8 cellular contexts compared by ENCODE assay signal in the genomic region with DNA sequence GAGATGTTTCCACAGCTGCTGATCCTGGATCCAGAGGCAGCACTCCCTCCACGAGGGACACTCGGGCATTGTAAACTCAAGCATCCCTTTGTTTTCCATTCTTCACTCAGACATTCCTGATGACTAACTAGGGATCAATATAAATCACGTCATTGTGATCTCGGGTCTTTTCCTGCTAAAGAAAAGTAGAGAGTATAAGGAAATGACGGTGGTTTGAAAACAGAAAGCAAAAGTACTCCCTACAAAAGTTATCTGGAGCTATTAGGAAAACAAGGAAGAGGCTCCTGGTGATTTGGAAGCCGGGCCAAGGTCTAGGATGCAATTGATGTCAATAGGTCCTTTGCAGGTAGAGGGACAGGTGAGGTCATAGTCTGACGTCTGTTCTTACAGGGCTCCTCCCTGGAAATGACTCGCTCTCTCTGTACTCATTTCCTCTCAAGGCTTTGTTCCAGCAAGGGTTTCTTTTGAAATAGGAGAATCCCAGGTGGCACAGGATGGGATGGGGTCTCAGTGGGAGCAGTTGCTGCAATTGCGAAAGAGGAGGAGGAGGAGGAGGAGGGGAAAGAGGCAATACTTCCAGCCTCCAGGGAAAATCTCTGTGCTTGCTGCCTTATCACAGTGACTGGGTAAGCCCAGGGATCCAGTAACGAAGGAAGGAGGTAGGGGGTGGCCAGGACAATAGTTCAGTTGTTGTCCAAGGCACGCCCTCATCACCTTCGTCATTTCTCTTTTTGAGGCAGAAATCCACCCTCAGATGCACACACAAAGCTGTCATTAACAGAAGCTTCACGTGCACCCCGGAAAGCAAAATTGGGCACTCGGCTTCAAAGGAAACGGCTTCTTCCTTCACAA.
DNase-seq lines count a peak whose midpoint lies in the region; ATAC-seq lines count a peak whose summit lies in the region.

No MANE protein-coding gene starts in this region.

- CTCF ChIA-PET in activated CD8-positive, alpha-beta memory T cell treated with anti-CD3 and anti-CD28 coated beads, Interleukin-2, amount 10 ng/mL, durations not matched to agents 7 days and 5 days (lab: Charles Lee), result interaction anchor here (0.6 to 1.5 kb wide), 5 partner anchors 10 to 25 kb away, joined by 3 to 4 read pairs (median 3); no protein-coding TSS in a partner anchor

- peak overlapping the region; percentile 88 for H3K27ac Mint-ChIP-seq in activated CD8-positive, alpha-beta memory T cell treated with anti-CD3 and anti-CD28 coated beads, Interleukin-2, amount 10 ng/mL, durations not matched to agents 7 days and 5 days
- H3K27ac Mint-ChIP-seq in stimulated activated memory B cell treated with anti-CD40 and anti-IgM and Interleukin-4, amounts not matched to agents 10 μg/mL and 1 μg/mL and 100 μg/mL, for 72 hours, result peak overlapping the region; percentile 72

- H3K4me1 Mint-ChIP-seq in activated CD8-positive, alpha-beta memory T cell treated with anti-CD3 and anti-CD28 coated beads, Interleukin-2, amount 10 ng/mL, durations not matched to agents 7 days and 5 days, result peaks cover 26% of the 10 kb centered on the region
- H3K4me1 Mint-ChIP-seq in stimulated activated memory B cell treated with anti-CD40 and anti-IgM and Interleukin-4, amounts not matched to agents 10 μg/mL and 1 μg/mL and 100 μg/mL, for 72 hours, result peaks cover 39% of the 10 kb centered on the region

- H3K9me3 Mint-ChIP-seq in activated CD8-positive, alpha-beta memory T cell treated with anti-CD3 and anti-CD28 coated beads, Interleukin-2, amount 10 ng/mL, durations not matched to agents 7 days and 5 days (ENCODE audit: low read depth), result no peaks in the 10 kb centered on the region
- no peaks in the 10 kb centered on the region for H3K9me3 Mint-ChIP-seq in stimulated activated memory B cell treated with anti-CD40 and anti-IgM and Interleukin-4, amounts not matched to agents 10 μg/mL and 1 μg/mL and 100 μg/mL, for 72 hours

- peak; percentile 82 for ATAC-seq in activated CD8-positive, alpha-beta memory T cell treated with anti-CD3 and anti-CD28 coated beads, Interleukin-2, amount 10 ng/mL, durations not matched to agents 7 days and 5 days
- peak; percentile 63 for ATAC-seq in stimulated activated memory B cell treated with anti-CD40 and anti-IgM and Interleukin-4, amounts not matched to agents 10 μg/mL and 1 μg/mL and 100 μg/mL, for 72 hours
- no peak for ATAC-seq in HG02642 (IDR thresholded peaks at IDR 0.05; ENCODE audit: poor library complexity, unreplicated experiment)

- no peaks in the 10 kb centered on the region for H3K36me3 Mint-ChIP-seq in activated CD8-positive, alpha-beta memory T cell treated with anti-CD3 and anti-CD28 coated beads, Interleukin-2, amount 10 ng/mL, durations not matched to agents 7 days and 5 days
- H3K36me3 Mint-ChIP-seq in stimulated activated memory B cell treated with anti-CD40 and anti-IgM and Interleukin-4, amounts not matched to agents 10 μg/mL and 1 μg/mL and 100 μg/mL, for 72 hours, result no peaks in the 10 kb centered on the region

- H3K27me3 Mint-ChIP-seq in activated CD8-positive, alpha-beta memory T cell treated with anti-CD3 and anti-CD28 coated beads, Interleukin-2, amount 10 ng/mL, durations not matched to agents 7 days and 5 days, result peaks cover 42% of the 10 kb centered on the region
- H3K27me3 Mint-ChIP-seq in stimulated activated memory B cell treated with anti-CD40 and anti-IgM and Interleukin-4, amounts not matched to agents 10 μg/mL and 1 μg/mL and 100 μg/mL, for 72 hours, result no peaks in the 10 kb centered on the region

- DNase-seq in activated CD8-positive, alpha-beta memory T cell treated with anti-CD3 and anti-CD28 coated beads, Interleukin-2, amount 10 ng/mL, durations not matched to agents 7 days and 5 days, result peak; percentile 53
- no peak for DNase-seq in activated CD8-positive, alpha-beta memory T cell treated with anti-CD3 and anti-CD28 coated beads for 24 hours
- peak; percentile 83 for DNase-seq in NCI-H2171 (lab: John Stamatoyannopoulos, UW)
- DNase-seq in astrocyte of the hippocampus (ENCODE audit: low read depth, low spot score), result peak; percentile 57
- peak; percentile 94 for DNase-seq in islet precursor cell
- no peak for DNase-seq in UCSD-AML1 (lab: John Stamatoyannopoulos, UW; ENCODE audit: unreplicated experiment)

- peak overlapping the region; percentile 76 for H3K4me3 Mint-ChIP-seq in activated CD8-positive, alpha-beta memory T cell treated with anti-CD3 and anti-CD28 coated beads, Interleukin-2, amount 10 ng/mL, durations not matched to agents 7 days and 5 days
- peak overlapping the region; percentile 73 for H3K4me3 Mint-ChIP-seq in stimulated activated memory B cell treated with anti-CD40 and anti-IgM and Interleukin-4, amounts not matched to agents 10 μg/mL and 1 μg/mL and 100 μg/mL, for 72 hours

Comparison
In these comparisons a context has a peak if more than half of its experiments do, and no peak if none do; other contexts are left out.
1. DNase-seq: peak in activated CD8-positive, alpha-beta memory T cell treated with anti-CD3 and anti-CD28 coated beads, Interleukin-2, amount 10 ng/mL, durations not matched to agents 7 days and 5 days (single experiment), NCI-H2171 (single experiment), astrocyte of the hippocampus (single experiment) and islet precursor cell (single experiment); none in activated CD8-positive, alpha-beta memory T cell treated with anti-CD3 and anti-CD28 coated beads for 24 hours (single experiment) and UCSD-AML1 (single experiment).